ENCODE assay signal across 14 cellular contexts in genomic region chr22:25452116-25452700, GRCh38.
DNase-seq lines count a peak whose midpoint lies in the region; ATAC-seq and TF ChIP-seq lines count a peak whose summit lies in the region.
"Had no signal": no experiment of that assay in that cellular context is flagged by ENCODE, and none has a peak within 500 bp of the region (broad histone marks: within the 10 kb centered on the region; RNA-seq: fewer than 3 reads in every experiment).

No MANE protein-coding gene starts in this region.

- no peak overlapping the region for H3K4me3 ChIP-seq in HEK293 (ENCODE audit: low read depth, low read length)
- H3K4me3 ChIP-seq in breast epithelium, result peak overlapping the region in 2 of 3 donors; percentile 9 to 15
- no peak overlapping the region for H3K4me3 ChIP-seq in SJCRH30
- H3K4me3 ChIP-seq: cardiac muscle cell had no signal

- CTCF ChIA-PET in CD4-positive, alpha-beta T cell (lab: Charles Lee), result interaction anchor here (1.6 kb wide), 1 partner anchor 10 kb away, joined by 5 read pairs; no protein-coding TSS in a partner anchor
- CTCF ChIA-PET in HEK293 (lab: Yijun Ruan, JAX), result interaction anchor here (0.6 to 1.7 kb wide), 9 partner anchors 10 to 880 kb away, joined by 3 to 9 read pairs (median 6); no protein-coding TSS in a partner anchor

- DNase-seq in CD4-positive, alpha-beta T cell, result no peak
- no peak for DNase-seq in breast epithelium (ENCODE audit: low spot score in 2 of 2)
- DNase-seq in mesenteric fat pad (ENCODE audit: low spot score), result peak; percentile 55
- no peak for DNase-seq in NCI-H2081 treated with DMSO at 0.1 percent for 48 hours (lab: John Stamatoyannopoulos, UW)
- DNase-seq in amniotic stem cell (lab: John Stamatoyannopoulos, UW), result no peak
- no peak for DNase-seq in SJCRH30
- DNase-seq: activated CD4-positive, CD25-positive, alpha-beta regulatory T cell; activated effector memory CD4-positive, alpha-beta T cell treated with Interleukin-2 at 50 U/mL for 16 hours; GDM1; H7 had no signal

- no peak for TF ChIP-seq POLR2A in breast epithelium (IDR thresholded peaks at IDR 0.05)

- H3K36me3 ChIP-seq in HEK293 (ENCODE audit: control insufficient read depth in 2 of 2, insufficient read depth in 1 of 2, low read length in 2 of 2) (peaks cover 10 to 41% of the 10 kb centered on the region in 2 experiments; a peak in 2 of 3 replicates), breast epithelium (no peaks in the 10 kb centered on the region), SJCRH30 (peaks cover 22% of the 10 kb centered on the region)

- no peak overlapping the region for H3K27ac ChIP-seq in CD4-positive, alpha-beta T cell (ENCODE audit: low read depth, low read length)
- H3K27ac ChIP-seq in HEK293 (ENCODE audit: extremely low read depth, low read depth, low read length) (no peak overlapping the region), breast epithelium (no peak overlapping the region), SJCRH30 (no peak overlapping the region)
- H3K27ac ChIP-seq: cardiac muscle cell, neutrophil had no signal

- H3K27me3 Mint-ChIP-seq in CD4-positive, alpha-beta T cell, result no peaks in the 10 kb centered on the region

- no peak for ATAC-seq in CD4-positive, alpha-beta T cell (ENCODE audit: poor library complexity)
- ATAC-seq in HG02852 (IDR thresholded peaks at IDR 0.05; ENCODE audit: unreplicated experiment), result no peak

- POLR2A ChIA-PET in CD4-positive, alpha-beta T cell (lab: Charles Lee), result no interaction called here
- POLR2A ChIA-PET in HEK293 (lab: Yijun Ruan, JAX), result no interaction called here

- H3K4me3 Mint-ChIP-seq in CD4-positive, alpha-beta T cell, result no peak overlapping the region

- H3K36me3 Mint-ChIP-seq in CD4-positive, alpha-beta T cell (ENCODE audit: low read depth), result peaks cover 43% of the 10 kb centered on the region

- no peaks in the 10 kb centered on the region for H3K9me3 Mint-ChIP-seq in CD4-positive, alpha-beta T cell

- H3K4me1 ChIP-seq in HEK293 (ENCODE audit: control insufficient read depth, insufficient read depth, low read length) (peaks cover 4% of the 10 kb centered on the region), breast epithelium (peaks cover 0 to 5% of the 10 kb centered on the region in 2 donors), SJCRH30 (peaks cover 4% of the 10 kb centered on the region; the same call in 1 of the 2 replicates)

- H3K27ac Mint-ChIP-seq in CD4-positive, alpha-beta T cell, result peak overlapping the region; percentile 28

- H3K9me3 ChIP-seq in CD4-positive, alpha-beta T cell (ENCODE audit: control insufficient read depth, low read length), result no peaks in the 10 kb centered on the region
- H3K9me3 ChIP-seq in HEK293 (ENCODE audit: control insufficient read depth, insufficient read depth, low read depth, low read length) (no peaks in the 10 kb centered on the region), breast epithelium (no peaks in the 10 kb centered on the region), SJCRH30 (replicated peaks) (no peaks in the 10 kb centered on the region)
- H3K9me3 ChIP-seq: neutrophil had no signal

- H3K27me3 ChIP-seq in CD4-positive, alpha-beta T cell (ENCODE audit: control insufficient read depth, insufficient read depth, low read length), result no peaks in the 10 kb centered on the region
- H3K27me3 ChIP-seq in breast epithelium (no peaks in the 10 kb centered on the region), SJCRH30 (no peaks in the 10 kb centered on the region)
- H3K27me3 ChIP-seq: cardiac muscle cell, neutrophil had no signal

- intact Hi-C loops in CD4-positive, alpha-beta T cell (cut with DNase I, micrococcal nuclease), result no loop called here
- intact Hi-C loops in breast epithelium (cut with DNase I; ENCODE audit: low total_unique reads), result no loop called here

- peaks cover 59% of the 10 kb centered on the region for H3K4me1 Mint-ChIP-seq in CD4-positive, alpha-beta T cell (ENCODE audit: low read depth)

- no peak for TF ChIP-seq CTCF in CD4-positive, alpha-beta T cell (IDR thresholded peaks at IDR 0.05)
- TF ChIP-seq CTCF in HEK293 (tag by site-specific recombination; IDR thresholded peaks at IDR 0.05), result no peak
- no peak for TF ChIP-seq CTCF in breast epithelium (IDR thresholded peaks at IDR 0.05)

TF ChIP-seq in HEK293, 187 proteins besides CTCF, POLR2A, EP300 and RAD21:
- TF ChIP-seq PATZ1 (tag by site-specific recombination; IDR thresholded peaks at IDR 0.05) (peak; percentile 56; the same call in 1 of the 2 replicates), OSR2 (tag by site-specific recombination; IDR thresholded peaks at IDR 0.05) (peak; percentile 95), ZNF366 (tag by site-specific recombination; conservative IDR thresholded peaks at IDR 0.05) (0 out of 2 replicates have a peak, but pooled peaks have one; percentile 6), ZNF629 (tag by site-specific recombination; IDR thresholded peaks at IDR 0.05) (peak; percentile 38; the same call in 1 of the 2 replicates), ZNF311 (tag by site-specific recombination; IDR thresholded peaks at IDR 0.05; ENCODE audit: borderline replicate concordance) (no peak), GLIS1 (tag by site-specific recombination; IDR thresholded peaks at IDR 0.05) (peak; percentile 59), ZNF394 (tag by site-specific recombination; IDR thresholded peaks at IDR 0.05; ENCODE audit: borderline replicate concordance) (peak; percentile 35; the same call in 1 of the 2 replicates), ZNF223 (tag by site-specific recombination; IDR thresholded peaks at IDR 0.05) (no peak), ZNF600 (tag by site-specific recombination; IDR thresholded peaks at IDR 0.05) (peak; percentile 57)
- TF ChIP-seq, protein P1, sequence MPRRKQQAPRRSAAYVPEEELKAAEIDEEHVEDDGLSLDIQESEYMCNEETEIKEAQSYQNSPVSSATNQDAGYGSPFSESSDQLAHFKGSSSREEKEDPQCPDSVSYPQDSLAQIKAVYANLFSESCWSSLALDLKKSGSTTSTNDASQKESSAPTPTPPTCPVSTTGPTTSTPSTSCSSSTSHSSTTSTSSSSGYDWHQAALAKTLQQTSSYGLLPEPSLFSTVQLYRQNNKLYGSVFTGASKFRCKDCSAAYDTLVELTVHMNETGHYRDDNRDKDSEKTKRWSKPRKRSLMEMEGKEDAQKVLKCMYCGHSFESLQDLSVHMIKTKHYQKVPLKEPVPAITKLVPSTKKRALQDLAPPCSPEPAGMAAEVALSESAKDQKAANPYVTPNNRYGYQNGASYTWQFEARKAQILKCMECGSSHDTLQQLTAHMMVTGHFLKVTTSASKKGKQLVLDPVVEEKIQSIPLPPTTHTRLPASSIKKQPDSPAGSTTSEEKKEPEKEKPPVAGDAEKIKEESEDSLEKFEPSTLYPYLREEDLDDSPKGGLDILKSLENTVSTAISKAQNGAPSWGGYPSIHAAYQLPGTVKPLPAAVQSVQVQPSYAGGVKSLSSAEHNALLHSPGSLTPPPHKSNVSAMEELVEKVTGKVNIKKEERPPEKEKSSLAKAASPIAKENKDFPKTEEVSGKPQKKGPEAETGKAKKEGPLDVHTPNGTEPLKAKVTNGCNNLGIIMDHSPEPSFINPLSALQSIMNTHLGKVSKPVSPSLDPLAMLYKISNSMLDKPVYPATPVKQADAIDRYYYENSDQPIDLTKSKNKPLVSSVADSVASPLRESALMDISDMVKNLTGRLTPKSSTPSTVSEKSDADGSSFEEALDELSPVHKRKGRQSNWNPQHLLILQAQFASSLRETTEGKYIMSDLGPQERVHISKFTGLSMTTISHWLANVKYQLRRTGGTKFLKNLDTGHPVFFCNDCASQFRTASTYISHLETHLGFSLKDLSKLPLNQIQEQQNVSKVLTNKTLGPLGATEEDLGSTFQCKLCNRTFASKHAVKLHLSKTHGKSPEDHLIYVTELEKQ (tag by site-specific recombination; IDR thresholded peaks at IDR 0.05; ENCODE audit: borderline replicate concordance), result no peak

Comparison
In these comparisons a context has a peak if more than half of its experiments do, and no peak if none do; other contexts are left out.
1. H3K4me3 ChIP-seq: peak in breast epithelium (2 of 3); none in HEK293 (single experiment) and SJCRH30 (single experiment).